ENCODE assay signal across 31 cellular contexts in genomic region chr14:79357307-79357706, GRCh38.
"Had no signal": no experiment of that assay in that cellular context is flagged by ENCODE, and none has a peak within 500 bp of the region (broad histone marks: within the 10 kb centered on the region; RNA-seq: fewer than 3 reads in every experiment).

No MANE protein-coding gene starts in this region.

- H3K27me3 ChIP-seq: brain microvascular endothelial cell, MG63, SJCRH30 had no signal

- H3K4me1 ChIP-seq: SJCRH30 had no signal

- H3K27ac ChIP-seq: brain microvascular endothelial cell, SJCRH30, SK-N-MC, WERI-Rb-1 had no signal

- ATAC-seq: activated CD8-positive, alpha-beta memory T cell treated with anti-CD3 and anti-CD28 coated beads, Interleukin-2, amount 10 ng/mL, durations not matched to agents 7 days and 5 days; activated naive CD8-positive, alpha-beta T cell treated with anti-CD3 and anti-CD28 coated beads, Interleukin-2, amount 50 U/mL, for 24 hours; Panc1 had no signal

- H3K36me3 ChIP-seq: brain microvascular endothelial cell, MG63, SJCRH30, WERI-Rb-1 had no signal

- H3K4me3 ChIP-seq: MG63, SJCRH30, SK-N-MC had no signal

- DNase-seq: activated CD4-positive, alpha-beta memory T cell treated with anti-CD3 and anti-CD28 coated beads, Interleukin-2, amount 10 ng/mL, durations not matched to agents 7 days and 5 days; activated CD4-positive, alpha-beta T cell treated with anti-CD3 and anti-CD28 coated beads for 1 hour; activated CD4-positive, alpha-beta T cell treated with anti-CD3 and anti-CD28 coated beads for 48 hours; activated CD4-positive, CD25-positive, alpha-beta regulatory T cell; activated CD8-positive, alpha-beta memory T cell treated with anti-CD3 and anti-CD28 coated beads for 24 hours; activated CD8-positive, alpha-beta memory T cell treated with anti-CD3 and anti-CD28 coated beads, Interleukin-2, amount 10 ng/mL, durations not matched to agents 7 days and 5 days; activated CD8-positive, alpha-beta memory T cell treated with anti-CD3 and anti-CD28 coated beads, Interleukin-2, amount 50 U/mL, for 48 hours; activated effector memory CD4-positive, alpha-beta T cell treated with Interleukin-2 at 50 U/mL for 16 hours; activated naive CD4-positive, alpha-beta T cell treated with anti-CD3 and anti-CD28 coated beads, Interleukin-2, amount 10 ng/mL, durations not matched to agents 7 days and 5 days; activated naive CD8-positive, alpha-beta T cell treated with anti-CD3 and anti-CD28 coated beads, Interleukin-2, amount 50 U/mL, for 24 hours; activated T-cell treated with anti-CD3 and anti-CD28 coated beads, Interleukin-2, amount 50 U/mL, for 48 hours; anterior cingulate cortex; brain microvascular endothelial cell; Kasumi-1; KG1; MG63; NCI-H1048; NCI-H1105 treated with DMSO at 0.1 percent for 48 hours; NCI-H1436; NCI-H1694; NCI-H1930; NCI-H2081 treated with DMSO at 0.1 percent for 48 hours; NCI-H2171; NCI-H345; NCI-H524 treated with DMSO at 0.1 percent for 48 hours; SHP77; SJCRH30; T1000; WERI-Rb-1 had no signal

- H3K9me3 ChIP-seq: MG63, SJCRH30 had no signal
